8 cellular contexts compared by ENCODE assay signal in the genomic region with DNA sequence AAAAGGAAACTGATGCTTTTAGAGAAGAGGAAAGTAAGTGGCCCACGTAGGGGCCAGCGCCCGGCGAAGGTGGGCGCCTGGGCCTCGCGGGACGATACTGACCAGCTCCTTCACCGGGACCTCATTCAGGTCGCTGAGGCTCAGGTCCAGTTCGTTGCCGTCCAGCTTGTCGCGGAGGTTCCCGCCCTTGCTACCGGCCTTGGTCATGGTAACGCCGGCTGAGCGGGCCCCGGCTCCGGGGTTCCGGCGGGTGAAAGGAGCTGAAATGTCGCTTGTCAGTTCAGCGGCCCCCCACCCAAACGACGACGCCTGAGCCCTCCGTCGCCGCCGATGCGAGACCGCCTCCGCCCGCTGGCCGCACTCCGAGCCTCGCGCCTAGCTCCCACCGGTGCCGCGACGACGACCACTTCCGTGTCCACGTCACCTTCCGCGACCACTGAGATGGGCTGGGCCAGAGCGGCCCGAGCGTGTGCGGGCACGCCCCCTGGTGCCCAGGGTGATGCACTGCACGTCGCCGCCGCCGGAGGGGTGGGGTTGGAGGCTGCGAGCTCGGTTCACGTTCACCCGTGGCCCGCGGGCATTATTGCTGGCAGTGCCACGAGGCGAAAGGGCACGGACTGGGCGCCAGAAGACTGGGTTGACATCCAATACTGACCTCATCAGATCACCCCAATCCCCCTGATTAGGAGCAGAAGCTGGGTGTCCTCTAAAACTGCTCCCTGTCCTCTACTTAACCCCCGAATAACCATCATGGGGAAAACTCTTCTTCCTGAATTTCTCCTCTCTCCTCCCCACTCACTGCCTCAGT. TPM values are rescaled to one million over a fixed set of nuclear protein-coding genes. Genes with fewer than 3 reads are reported as not detected.
DNase-seq lines count a peak whose midpoint lies in the region; ATAC-seq and TF ChIP-seq lines count a peak whose summit lies in the region.

A gene (minus strand): TSS at position 413 of the 808 bp plus-strand sequence. CDS start 206 bp downstream, at position 207.

- peak within 1 kb of the TSS; percentile 68 to 98 (median 92) for H3K4me3 ChIP-seq in spleen

- TF ChIP-seq POLR2A in spleen (IDR thresholded peaks at IDR 0.05) = peak in 2 of 3 donors; percentile 59 to 74

- peak; percentile 98 for ATAC-seq in GM18868 (IDR thresholded peaks at IDR 0.05; ENCODE audit: unreplicated experiment)
- ATAC-seq in HG03103 (IDR thresholded peaks at IDR 0.05; ENCODE audit: low read depth, unreplicated experiment) = peak; percentile 96
- ATAC-seq in activated B cell treated with CpG ODN at 0.5 μM for 24 hours (ENCODE audit: low read depth) = peak; percentile 100

- intact Hi-C loops in activated B cell treated with CpG ODN at 0.5 μM for 24 hours (cut with micrococcal nuclease) = loop anchor here (1.0 to 5.0 kb wide), 8 partner anchors 24 to 1490 kb away; a partner anchor contains a TSS
- intact Hi-C loops in spleen (cut with DNase I; ENCODE audit: low total_unique reads) = no loop called here

- 0 to 1% (median 1%) methylated on average over 16 to 70 of the region's 70 CpGs for WGBS in spleen, 5 donors

- peaks cover 0 to 34% (median 27%) of the 10 kb centered on the region in 6 donors for H3K36me3 ChIP-seq in spleen

- no peaks in the 10 kb centered on the region for H3K9me3 Mint-ChIP-seq in activated B cell treated with CpG ODN at 0.5 μM for 24 hours

- H3K27ac ChIP-seq in caudate nucleus (ENCODE audit: low read depth, low read length) (no peak within 1 kb of the TSS), spleen (peak within 1 kb of the TSS; percentile 75 to 94 (median 86))

- peak within 1 kb of the TSS; percentile 76 for H3K27ac Mint-ChIP-seq in activated B cell treated with CpG ODN at 0.5 μM for 24 hours

- DNase-seq in AG08395 (ENCODE audit: low spot score) (peak; percentile 93), NCI-H2227 (lab: John Stamatoyannopoulos, UW; ENCODE audit: unreplicated experiment) (peak; percentile 92), activated B cell treated with CpG ODN at 0.5 μM for 24 hours (peak; percentile 95), caudate nucleus (lab: John Stamatoyannopoulos, UW) (peak in 59 of 61 donors; percentile 15 to 88 (median 72)), inferior parietal cortex (ENCODE audit: extremely low spot score) (peak; percentile 79), spleen (peak; percentile 99)

- H3K27me3 ChIP-seq in spleen (replicated peaks in 1 of 7) = no peaks in the 10 kb centered on the region

- POLR2A ChIA-PET in activated B cell treated with CpG ODN at 0.5 μM for 24 hours (lab: Charles Lee) = interaction anchor here (0.6 to 4.2 kb wide), 23 partner anchors 9 to 470 kb away, joined by 3 to 33 read pairs (median 5); a partner anchor contains a TSS

- peaks cover 33% of the 10 kb centered on the region for H3K36me3 Mint-ChIP-seq in activated B cell treated with CpG ODN at 0.5 μM for 24 hours (ENCODE audit: low read depth)

- peak; percentile 76 for TF ChIP-seq CTCF in activated B cell treated with CpG ODN at 0.5 μM for 24 hours (IDR thresholded peaks at IDR 0.05)
- TF ChIP-seq CTCF in spleen (IDR thresholded peaks at IDR 0.05 in 8 of 11, conservative IDR thresholded peaks at IDR 0.05 in 3 of 11) = peak; percentile 99 to 100 (median 99)

- no peaks in the 10 kb centered on the region for H3K27me3 Mint-ChIP-seq in activated B cell treated with CpG ODN at 0.5 μM for 24 hours

- CTCF ChIA-PET in activated B cell treated with CpG ODN at 0.5 μM for 24 hours (lab: Charles Lee) = interaction anchor here (0.5 to 3.2 kb wide), 22 partner anchors 9 to 1030 kb away, joined by 3 to 29 read pairs (median 4); a partner anchor contains a TSS

- peaks cover 16 to 47% (median 33%) of the 10 kb centered on the region in 6 donors for H3K4me1 ChIP-seq in spleen

- peak within 1 kb of the TSS; percentile 88 for H3K4me3 Mint-ChIP-seq in activated B cell treated with CpG ODN at 0.5 μM for 24 hours

- H3K9me3 ChIP-seq in spleen = no peaks in the 10 kb centered on the region

- H3K4me1 Mint-ChIP-seq in activated B cell treated with CpG ODN at 0.5 μM for 24 hours = peaks cover 23% of the 10 kb centered on the region

RNA-seq across cellular contexts. Expression of the gene that starts here (rescaled TPM):
- total RNA-seq in activated B cell treated with CpG ODN at 0.5 μM for 24 hours = 41.8 and 42.0 TPM in 2 replicates
- 10 to 100 TPM; 38.9 to 71.3 (median 47.0) TPM for total RNA-seq in spleen
- 10 to 100 TPM; 12.5 to 23.6 (median 18.8) TPM for polyA plus RNA-seq in spleen
